In genomic region chr11:2903672-2904011, GRCh38 we compare ENCODE assay signal across 12 cellular contexts. TPM values are rescaled to one million over a fixed set of nuclear protein-coding genes. Genes with fewer than 3 reads are reported as not detected.
DNase-seq lines count a peak whose midpoint lies in the region; ATAC-seq, FAIRE-seq and TF ChIP-seq lines count a peak whose summit lies in the region.
"Had no signal": no experiment of that assay in that cellular context is flagged by ENCODE, and none has a peak within 500 bp of the region (broad histone marks: within the 10 kb centered on the region; RNA-seq: fewer than 3 reads in every experiment).

No MANE protein-coding gene starts in this region.

- H3K79me2 ChIP-seq in hepatocyte, result peaks cover 10% of the 10 kb centered on the region

- H3K27me3 Mint-ChIP-seq in activated CD4-positive, alpha-beta T cell treated with anti-CD3 and anti-CD28 coated beads, Interleukin-2, amount 10 ng/mL, durations not matched to agents 24 days and 14 days, result no peaks in the 10 kb centered on the region
- no peaks in the 10 kb centered on the region for H3K27me3 Mint-ChIP-seq in activated CD4-positive, alpha-beta memory T cell treated with anti-CD3 and anti-CD28 coated beads for 36 hours

- peaks cover 5% of the 10 kb centered on the region for H3K9me3 Mint-ChIP-seq in activated CD4-positive, alpha-beta T cell treated with anti-CD3 and anti-CD28 coated beads, Interleukin-2, amount 10 ng/mL, durations not matched to agents 24 days and 14 days
- no peaks in the 10 kb centered on the region for H3K9me3 Mint-ChIP-seq in activated CD4-positive, alpha-beta memory T cell treated with anti-CD3 and anti-CD28 coated beads for 36 hours

- peaks cover 16% of the 10 kb centered on the region for H3K4me1 ChIP-seq in hepatocyte (ENCODE audit: insufficient read depth)
- H3K4me1 ChIP-seq in small intestine (ENCODE audit: control insufficient read depth in 2 of 2, insufficient read depth in 1 of 2, low read depth in 1 of 2, low read length in 1 of 2), result peaks cover 4% of the 10 kb centered on the region in 2 donors

- H2AFZ ChIP-seq in hepatocyte, result no peak overlapping the region

- CTCF ChIA-PET in activated CD4-positive, alpha-beta memory T cell treated with anti-CD3 and anti-CD28 coated beads for 36 hours (lab: Charles Lee), result interaction anchor here (1.3 to 4.8 kb wide), 4 partner anchors 12 to 370 kb away, joined by 5 to 43 read pairs (median 8); partner anchors contain the start of gene PHLDA2

- peak overlapping the region; percentile 52 for H3K27ac Mint-ChIP-seq in activated CD4-positive, alpha-beta T cell treated with anti-CD3 and anti-CD28 coated beads, Interleukin-2, amount 10 ng/mL, durations not matched to agents 24 days and 14 days
- no peak overlapping the region for H3K27ac Mint-ChIP-seq in activated CD4-positive, alpha-beta memory T cell treated with anti-CD3 and anti-CD28 coated beads for 36 hours

- 81% methylated on average over 7 of the region's 7 CpGs for WGBS in hepatocyte (ENCODE audit: low lambda C conversion rate, missing lambda C conversion rate)
- 11 to 55% (median 32%) methylated on average over 7 of the region's 7 CpGs for WGBS in small intestine, 3 donors

- H4K20me1 ChIP-seq in hepatocyte (ENCODE audit: insufficient read depth, poor library complexity, severe bottlenecking), result no peaks in the 10 kb centered on the region

- H3K36me3 Mint-ChIP-seq in activated CD4-positive, alpha-beta T cell treated with anti-CD3 and anti-CD28 coated beads, Interleukin-2, amount 10 ng/mL, durations not matched to agents 24 days and 14 days (ENCODE audit: low read depth), result peaks cover 8% of the 10 kb centered on the region
- H3K36me3 Mint-ChIP-seq in activated CD4-positive, alpha-beta memory T cell treated with anti-CD3 and anti-CD28 coated beads for 36 hours, result peaks cover 15% of the 10 kb centered on the region

- peaks cover 21% of the 10 kb centered on the region for H3K4me1 Mint-ChIP-seq in activated CD4-positive, alpha-beta T cell treated with anti-CD3 and anti-CD28 coated beads, Interleukin-2, amount 10 ng/mL, durations not matched to agents 24 days and 14 days
- peaks cover 22% of the 10 kb centered on the region for H3K4me1 Mint-ChIP-seq in activated CD4-positive, alpha-beta memory T cell treated with anti-CD3 and anti-CD28 coated beads for 36 hours (ENCODE audit: low read depth)

- H3K27me3 ChIP-seq in hepatocyte (no peaks in the 10 kb centered on the region), small intestine (ENCODE audit: control insufficient read depth in 2 of 2, insufficient read depth in 2 of 2, low read length in 2 of 2) (no peaks in the 10 kb centered on the region)

- intact Hi-C loops in activated CD4-positive, alpha-beta T cell treated with anti-CD3 and anti-CD28 coated beads, Interleukin-2, amount 10 ng/mL, durations not matched to agents 24 days and 14 days (cut with micrococcal nuclease), result loop anchor here (5.0 kb wide), 1 partner anchor 519 kb away; no protein-coding TSS in a partner anchor
- intact Hi-C loops in activated CD4-positive, alpha-beta memory T cell treated with anti-CD3 and anti-CD28 coated beads for 36 hours (cut with micrococcal nuclease), result no loop called here

- no peak for TF ChIP-seq CTCF in hepatocyte (IDR thresholded peaks at IDR 0.05; ENCODE audit: poor library complexity)

- no peaks in the 10 kb centered on the region for H3K9me3 ChIP-seq in hepatocyte (ENCODE audit: low read depth)
- H3K9me3 ChIP-seq in small intestine (ENCODE audit: control insufficient read depth, low read depth), result no peaks in the 10 kb centered on the region

- no peak for ATAC-seq in GM21381 (IDR thresholded peaks at IDR 0.05; ENCODE audit: unreplicated experiment)

- no peaks in the 10 kb centered on the region for H3K36me3 ChIP-seq in hepatocyte (replicated peaks; ENCODE audit: insufficient read depth, low read depth)
- peaks cover 0 to 5% of the 10 kb centered on the region in 2 donors for H3K36me3 ChIP-seq in small intestine (ENCODE audit: control insufficient read depth in 2 of 2, insufficient read depth in 2 of 2, low read length in 2 of 2)

- H3K4me2 ChIP-seq in hepatocyte, result peak overlapping the region; percentile 99

- H3K27ac ChIP-seq in hepatocyte, result peak overlapping the region; percentile 92
- H3K27ac ChIP-seq in small intestine (ENCODE audit: low read depth in 1 of 2, low read length in 1 of 2), result peak overlapping the region; percentile 87 to 93

- no peak for DNase-seq in activated CD4-positive, alpha-beta T cell treated with anti-CD3 and anti-CD28 coated beads, Interleukin-2, amount 10 ng/mL, durations not matched to agents 24 days and 14 days
- no peak for DNase-seq in activated CD4-positive, alpha-beta T cell treated with anti-CD3 and anti-CD28 coated beads, Interleukin-2, amount 50 U/mL, for 48 hours
- DNase-seq in activated CD4-positive, alpha-beta memory T cell treated with anti-CD3 and anti-CD28 coated beads for 36 hours, result no peak
- DNase-seq in hepatocyte (ENCODE audit: low spot score) (peak; percentile 52), small intestine (peak; percentile 89), AG20443 (ENCODE audit: low spot score) (no peak), NCI-H1105 (lab: John Stamatoyannopoulos, UW) (no peak)
- DNase-seq: activated gamma-delta T cell, dermis blood vessel endothelial cell, NCI-H1694 treated with DMSO at 0.1 percent for 48 hours had no signal

- H3K4me3 ChIP-seq in hepatocyte, result no peak overlapping the region
- H3K4me3 ChIP-seq in small intestine (ENCODE audit: low read depth in 1 of 2, low read length in 2 of 2), result peak overlapping the region in 1 of 2 donors; percentile 72

- FAIRE-seq in small intestine (lab: Jason Lieb, UNC), result no peak

- POLR2A ChIA-PET in activated CD4-positive, alpha-beta memory T cell treated with anti-CD3 and anti-CD28 coated beads for 36 hours (lab: Charles Lee), result interaction anchor here (1.0 kb wide), 1 partner anchor 11 kb away, joined by 3 read pairs; no protein-coding TSS in a partner anchor

- peak overlapping the region; percentile 74 for H3K4me3 Mint-ChIP-seq in activated CD4-positive, alpha-beta T cell treated with anti-CD3 and anti-CD28 coated beads, Interleukin-2, amount 10 ng/mL, durations not matched to agents 24 days and 14 days
- peak overlapping the region; percentile 24 for H3K4me3 Mint-ChIP-seq in activated CD4-positive, alpha-beta memory T cell treated with anti-CD3 and anti-CD28 coated beads for 36 hours

- H3K9me2 ChIP-seq in hepatocyte (replicated peaks; ENCODE audit: insufficient read depth), result no peaks in the 10 kb centered on the region

RNA-seq across cellular contexts. Expression of gene CDKN1C, which starts 18.1 kb away (rescaled TPM):
- total RNA-seq in activated CD4-positive, alpha-beta T cell treated with anti-CD3 and anti-CD28 coated beads, Interleukin-2, amount 10 ng/mL, durations not matched to agents 24 days and 14 days, result 1.8 and 2.0 TPM in 2 replicates
- under 1 TPM; 0.41 to 0.69 TPM for total RNA-seq in activated CD4-positive, alpha-beta memory T cell treated with anti-CD3 and anti-CD28 coated beads for 36 hours
- total RNA-seq in hepatocyte, result 411 and 470 TPM in 2 replicates
- polyA plus RNA-seq in hepatocyte, result 526 and 563 TPM in 2 replicates
- polyA plus RNA-seq in small intestine, result 10 to 100 TPM in 1 of 3 donors, 1 to 10 TPM in 2; 4.0 to 29.7 (median 5.7) TPM

RNA-seq across cellular contexts. Expression of gene PHLDA2, which starts 25.6 kb away (rescaled TPM):
- total RNA-seq in activated CD4-positive, alpha-beta T cell treated with anti-CD3 and anti-CD28 coated beads, Interleukin-2, amount 10 ng/mL, durations not matched to agents 24 days and 14 days, result 25.5 and 26.7 TPM in 2 replicates
- 1 to 10 TPM; 7.6 to 8.3 TPM for total RNA-seq in activated CD4-positive, alpha-beta memory T cell treated with anti-CD3 and anti-CD28 coated beads for 36 hours
- total RNA-seq in hepatocyte, result 7.1 and 8.5 TPM in 2 replicates
- polyA plus RNA-seq in hepatocyte, result 62.4 and 67.4 TPM in 2 replicates
- 10 to 100 TPM; 21.8 to 55.1 (median 28.6) TPM for polyA plus RNA-seq in small intestine
- total RNA-seq: skeletal muscle tissue had no signal

Comparison
In these comparisons a context has a peak if more than half of its experiments do, and no peak if none do; other contexts are left out.
1. DNase-seq: peak in hepatocyte (single experiment) and small intestine (single experiment); none in activated CD4-positive, alpha-beta T cell treated with anti-CD3 and anti-CD28 coated beads, Interleukin-2, amount 10 ng/mL, durations not matched to agents 24 days and 14 days (single experiment), activated CD4-positive, alpha-beta T cell treated with anti-CD3 and anti-CD28 coated beads, Interleukin-2, amount 50 U/mL, for 48 hours (0 of 2), activated CD4-positive, alpha-beta memory T cell treated with anti-CD3 and anti-CD28 coated beads for 36 hours (single experiment), AG20443 (single experiment) and NCI-H1105 (single experiment).
2. RNA of gene CDKN1C, which starts 18.1 kb away (total RNA-seq): 411 to 470 TPM in hepatocyte; 1.8 to 2.0 TPM in activated CD4-positive, alpha-beta T cell treated with anti-CD3 and anti-CD28 coated beads, Interleukin-2, amount 10 ng/mL, durations not matched to agents 24 days and 14 days and 0.41 to 0.69 TPM in activated CD4-positive, alpha-beta memory T cell treated with anti-CD3 and anti-CD28 coated beads for 36 hours; every median in the first group is over 100 times any median in the second.